1 cellular context compared by ENCODE assay signal in the genomic region with DNA sequence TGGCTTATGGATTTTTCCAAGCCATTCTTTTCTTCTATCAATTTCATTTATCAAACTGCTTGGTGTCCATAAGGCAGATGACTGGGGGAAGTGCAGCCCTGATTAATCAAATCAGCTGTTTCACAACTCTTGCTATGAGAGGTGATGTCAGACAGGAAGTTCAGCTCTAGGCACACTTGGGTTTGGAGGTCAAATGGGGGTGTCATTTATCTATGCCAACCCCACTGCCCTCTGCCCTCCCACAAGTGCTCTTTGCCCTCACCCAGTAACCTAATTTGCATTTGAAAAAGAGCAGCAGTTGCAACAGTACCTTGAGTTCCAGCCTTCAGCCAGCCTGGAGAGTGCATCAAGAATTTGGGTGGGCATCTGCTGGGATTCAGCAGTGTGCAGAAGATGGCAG.
TF ChIP-seq lines count a peak whose summit lies in the region.

No MANE protein-coding gene starts in this region.

TF ChIP-seq in H1, 55 proteins besides CTCF, POLR2A, EP300 and RAD21 (continued from another document):
- TF ChIP-seq ZNF274 (IDR thresholded peaks at IDR 0.05; ENCODE audit: borderline replicate concordance, extremely low read depth, low read length) (no peak), JUND (IDR thresholded peaks at IDR 0.05; ENCODE audit: low read length) (no peak), BRCA1 (IDR thresholded peaks at IDR 0.05; ENCODE audit: low read depth, low read length) (no peak), HDAC2 (IDR thresholded peaks at IDR 0.05; ENCODE audit: borderline replicate concordance in 1 of 2, low read depth in 2 of 2, low read length in 2 of 2) (no peak), YY1 (IDR thresholded peaks at IDR 0.05; ENCODE audit: low read depth, low read length) (no peak), BCL11A (IDR thresholded peaks at IDR 0.05; ENCODE audit: low read depth in 2 of 2, low read length in 2 of 2) (no peak), SUZ12 (IDR thresholded peaks at IDR 0.05; ENCODE audit: low read length) (no peak), FOSL1 (IDR thresholded peaks at IDR 0.05; ENCODE audit: insufficient read depth, low read depth, low read length) (no peak)
